8 cellular contexts compared by ENCODE assay signal in the genomic region with DNA sequence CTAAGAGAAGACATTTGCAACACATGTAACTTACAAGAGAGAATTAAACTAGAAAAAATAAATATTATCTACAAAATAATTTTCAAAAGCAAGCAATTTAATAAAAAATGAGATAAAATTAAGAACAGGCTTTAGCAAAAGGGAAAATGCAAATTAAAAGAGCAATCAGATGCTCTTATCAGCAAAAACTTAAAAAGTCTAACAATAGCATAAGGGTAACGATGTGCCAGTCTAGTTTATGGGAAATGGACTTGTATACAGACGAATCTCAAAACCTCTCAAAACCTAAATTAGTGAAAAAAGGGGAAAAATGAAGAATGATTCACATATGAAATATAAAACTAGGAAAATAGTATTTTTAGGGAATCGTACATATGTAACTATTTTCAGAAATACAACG. TPM values are rescaled to one million over a fixed set of nuclear protein-coding genes. Genes with fewer than 3 reads are reported as not detected.
DNase-seq lines count a peak whose midpoint lies in the region; ATAC-seq, FAIRE-seq and TF ChIP-seq lines count a peak whose summit lies in the region.

No MANE protein-coding gene starts in this region.

- H3K4me1 ChIP-seq in kidney (ENCODE audit: control insufficient read depth in 1 of 2, insufficient read depth in 1 of 2, low read depth in 1 of 2, low read length in 2 of 2): peaks cover 5 to 7% of the 10 kb centered on the region in 2 donors
- H3K4me1 ChIP-seq in tibial nerve: peaks cover 0 to 47% (median 18%) of the 10 kb centered on the region in 4 donors

- H3K9ac ChIP-seq in kidney (ENCODE audit: low read length in 2 of 2): peak overlapping the region in 1 of 2 donors; percentile 36

- peaks cover 2 to 4% of the 10 kb centered on the region in 2 donors for H3K36me3 Mint-ChIP-seq in activated T-cell treated with anti-CD3 and anti-CD28 coated beads, Interleukin-2, amount 50 U/mL, for 72 hours (ENCODE audit: insufficient read depth in 2 of 2)
- peaks cover 23% of the 10 kb centered on the region for H3K36me3 Mint-ChIP-seq in activated CD8-positive, alpha-beta T cell treated with anti-CD3 and anti-CD28 coated beads, Interleukin-2, amount 10 ng/mL, durations not matched to agents 7 days and 5 days (ENCODE audit: low read depth)

- TF ChIP-seq POLR2A in tibial nerve (IDR thresholded peaks at IDR 0.05): no peak

- 4 to 11% methylated on average over 4 of the region's 4 CpGs for WGBS in tibial nerve, 2 donors

- H3K27me3 ChIP-seq in tibial nerve: no peaks in the 10 kb centered on the region

- H3K36me3 ChIP-seq in kidney (ENCODE audit: control insufficient read depth in 1 of 2, insufficient read depth in 2 of 2, low read length in 2 of 2): no peaks in the 10 kb centered on the region
- no peaks in the 10 kb centered on the region for H3K36me3 ChIP-seq in tibial nerve

- H3K27ac ChIP-seq in kidney (ENCODE audit: low read depth in 2 of 2, low read length in 2 of 2) (peak overlapping the region in 1 of 2 donors; percentile 89), tibial nerve (peak overlapping the region in 3 of 4 donors; percentile 93 to 95 (median 93))

- intact Hi-C loops in kidney (cut with DNase I): no loop called here

- no peak for DNase-seq in activated T-cell treated with anti-CD3 and anti-CD28 coated beads, Interleukin-2, amount 50 U/mL, for 72 hours
- DNase-seq in activated T-cell treated with anti-CD3 and anti-CD28 coated beads for 4 hours: no peak
- DNase-seq in activated CD8-positive, alpha-beta T cell treated with anti-CD3 and anti-CD28 coated beads, Interleukin-2, amount 10 ng/mL, durations not matched to agents 7 days and 5 days: no peak
- no peak for DNase-seq in kidney
- no peak for DNase-seq in tibial nerve (ENCODE audit: low spot score in 2 of 2)
- DNase-seq in NCI-H345 treated with DMSO at 0.1 percent for 48 hours (lab: John Stamatoyannopoulos, UW; ENCODE audit: unreplicated experiment): no peak
- no peak for DNase-seq in activated CD4-positive, alpha-beta T cell treated with anti-CD3 and anti-CD28 coated beads, Interleukin-2, amount 50 U/mL, for 1 hour
- no peak for DNase-seq in NCI-H82 treated with DMSO at 0.1 percent for 48 hours (lab: John Stamatoyannopoulos, UW; ENCODE audit: unreplicated experiment)

- CTCF ChIA-PET in activated CD8-positive, alpha-beta T cell treated with anti-CD3 and anti-CD28 coated beads, Interleukin-2, amount 10 ng/mL, durations not matched to agents 7 days and 5 days (lab: Charles Lee): no interaction called here

- TF ChIP-seq CTCF in kidney (IDR thresholded peaks at IDR 0.05; ENCODE audit: borderline replicate concordance, extremely low read depth, insufficient read depth) (no peak), tibial nerve (IDR thresholded peaks at IDR 0.05) (no peak)

- no peak for ATAC-seq in activated T-cell treated with anti-CD3 and anti-CD28 coated beads, Interleukin-2, amount 50 U/mL, for 72 hours (replicated peaks in 1 of 2)
- ATAC-seq in activated CD8-positive, alpha-beta T cell treated with anti-CD3 and anti-CD28 coated beads, Interleukin-2, amount 10 ng/mL, durations not matched to agents 7 days and 5 days: no peak

- no peaks in the 10 kb centered on the region for H3K9me3 Mint-ChIP-seq in activated T-cell treated with anti-CD3 and anti-CD28 coated beads, Interleukin-2, amount 50 U/mL, for 72 hours
- H3K9me3 Mint-ChIP-seq in activated CD8-positive, alpha-beta T cell treated with anti-CD3 and anti-CD28 coated beads, Interleukin-2, amount 10 ng/mL, durations not matched to agents 7 days and 5 days (ENCODE audit: insufficient read depth): no peaks in the 10 kb centered on the region

- H3K4me1 Mint-ChIP-seq in activated T-cell treated with anti-CD3 and anti-CD28 coated beads, Interleukin-2, amount 50 U/mL, for 72 hours (ENCODE audit: low read depth): peaks cover 61% of the 10 kb centered on the region
- peaks cover 41% of the 10 kb centered on the region for H3K4me1 Mint-ChIP-seq in activated CD8-positive, alpha-beta T cell treated with anti-CD3 and anti-CD28 coated beads, Interleukin-2, amount 10 ng/mL, durations not matched to agents 7 days and 5 days (ENCODE audit: low read depth)

- H3K27ac Mint-ChIP-seq in activated T-cell treated with anti-CD3 and anti-CD28 coated beads, Interleukin-2, amount 50 U/mL, for 72 hours: peak overlapping the region; percentile 99
- peak overlapping the region; percentile 95 for H3K27ac Mint-ChIP-seq in activated CD8-positive, alpha-beta T cell treated with anti-CD3 and anti-CD28 coated beads, Interleukin-2, amount 10 ng/mL, durations not matched to agents 7 days and 5 days

- H3K9me3 ChIP-seq in kidney (ENCODE audit: control insufficient read depth in 1 of 2, low read length in 2 of 2) (no peaks in the 10 kb centered on the region), tibial nerve (no peaks in the 10 kb centered on the region)

- TF ChIP-seq EP300 in tibial nerve (IDR thresholded peaks at IDR 0.05): no peak

- no peaks in the 10 kb centered on the region for H3K27me3 Mint-ChIP-seq in activated T-cell treated with anti-CD3 and anti-CD28 coated beads, Interleukin-2, amount 50 U/mL, for 72 hours (ENCODE audit: low read depth)
- no peaks in the 10 kb centered on the region for H3K27me3 Mint-ChIP-seq in activated CD8-positive, alpha-beta T cell treated with anti-CD3 and anti-CD28 coated beads, Interleukin-2, amount 10 ng/mL, durations not matched to agents 7 days and 5 days (ENCODE audit: low read depth)

- POLR2A ChIA-PET in activated CD8-positive, alpha-beta T cell treated with anti-CD3 and anti-CD28 coated beads, Interleukin-2, amount 10 ng/mL, durations not matched to agents 7 days and 5 days (lab: Charles Lee): interaction anchor here (1.1 kb wide), 1 partner anchor 946 kb away, joined by 3 read pairs; no protein-coding TSS in a partner anchor

- H3K4me3 ChIP-seq in kidney (ENCODE audit: low read length in 2 of 2) (peak overlapping the region; percentile 74 to 99), tibial nerve (peak overlapping the region; percentile 55 to 97 (median 69))

- FAIRE-seq in kidney (lab: Jason Lieb, UNC): no peak

- peak overlapping the region; percentile 94 to 97 for H3K4me3 Mint-ChIP-seq in activated T-cell treated with anti-CD3 and anti-CD28 coated beads, Interleukin-2, amount 50 U/mL, for 72 hours
- peak overlapping the region; percentile 90 for H3K4me3 Mint-ChIP-seq in activated CD8-positive, alpha-beta T cell treated with anti-CD3 and anti-CD28 coated beads, Interleukin-2, amount 10 ng/mL, durations not matched to agents 7 days and 5 days

RNA-seq across cellular contexts. Expression of a gene that starts 1.1 kb away (rescaled TPM):
- total RNA-seq in activated T-cell treated with anti-CD3 and anti-CD28 coated beads, Interleukin-2, amount 50 U/mL, for 72 hours: 10 to 100 TPM in 1 of 2 donors, 1 to 10 TPM in 1; 7.1 to 10.2 TPM
- 10 to 100 TPM; 19.9 to 20.3 TPM for total RNA-seq in activated CD8-positive, alpha-beta T cell treated with anti-CD3 and anti-CD28 coated beads, Interleukin-2, amount 10 ng/mL, durations not matched to agents 7 days and 5 days
- total RNA-seq in kidney (15.6 TPM), tibial nerve (10 to 100 TPM in 2 of 4 donors, 1 to 10 TPM in 2; 7.5 to 11.4 (median 9.9) TPM)
- polyA plus RNA-seq in kidney (ENCODE audit: insufficient read depth, low read depth, low replicate concordance): 5.4 TPM
